ENCODE assay signal across 1 cellular context in genomic region chr15:82261566-82262421, GRCh38.
TF ChIP-seq lines count a peak whose summit lies in the region.

No MANE protein-coding gene starts in this region.

TF ChIP-seq in K562, 482 proteins besides CTCF, POLR2A, EP300 and RAD21 (continued from another document):
- TF ChIP-seq ZBTB40 (IDR thresholded peaks at IDR 0.05) = peak; percentile 86
- TF ChIP-seq ZBTB40 (CRISPR knock-in tag; IDR thresholded peaks at IDR 0.05) = peak; percentile 79; the same call in 1 of the 2 replicates
- peak; percentile 79 to 94 (median 89); a peak in 5 of 6 replicates for TF ChIP-seq ZBTB11 (CRISPR knock-in tag; IDR thresholded peaks at IDR 0.05)
- TF ChIP-seq DPF2 (IDR thresholded peaks at IDR 0.05) = 0 out of 2 replicates have a peak, but pooled peaks have one; percentile 33
- TF ChIP-seq PHF20 (IDR thresholded peaks at IDR 0.05; ENCODE audit: partially characterized antibody) = peak; percentile 16
- TF ChIP-seq C11orf30 (IDR thresholded peaks at IDR 0.05; ENCODE audit: low read depth) = 0 out of 2 replicates have a peak, but pooled peaks have one; percentile 4
- TF ChIP-seq FOXJ2 (tag; IDR thresholded peaks at IDR 0.05) = 0 out of 2 replicates have a peak, but pooled peaks have one; percentile 19
